In genomic region chr12:48789858-48790326, GRCh38 we compare ENCODE assay signal across 8 cellular contexts. TPM values are rescaled to one million over a fixed set of nuclear protein-coding genes. Genes with fewer than 3 reads are reported as not detected.
DNase-seq lines count a peak whose midpoint lies in the region; ATAC-seq and TF ChIP-seq lines count a peak whose summit lies in the region.

No MANE protein-coding gene starts in this region.

- intact Hi-C loops in spleen (cut with DNase I; ENCODE audit: low total_unique reads): no loop called here

- peaks cover 7% of the 10 kb centered on the region for H3F3A ChIP-seq in GM23338 (replicated peaks; ENCODE audit: low read depth)

- ATAC-seq in GM23338: no peak; the same call in 1 of the 3 replicates
- no peak for ATAC-seq in HG03280 (IDR thresholded peaks at IDR 0.05; ENCODE audit: unreplicated experiment)

- H4K20me1 ChIP-seq in GM23338 (replicated peaks; ENCODE audit: insufficient read depth): no peaks in the 10 kb centered on the region

- WGBS in spleen, 5 donors: 16 to 25% (median 24%) methylated on average over 4 of the region's 4 CpGs

- H3K9me3 ChIP-seq in iPS-20b (ENCODE audit: insufficient read depth, low read depth, low read length): no peaks in the 10 kb centered on the region
- H3K9me3 ChIP-seq in spleen: no peaks in the 10 kb centered on the region
- H3K9me3 ChIP-seq in effector memory CD4-positive, alpha-beta T cell (ENCODE audit: control insufficient read depth, low read length): no peaks in the 10 kb centered on the region

- TF ChIP-seq POLR2A in spleen (IDR thresholded peaks at IDR 0.05) (no peak), erythroblast (IDR thresholded peaks at IDR 0.05; ENCODE audit: low read length) (no peak)

- peak overlapping the region; percentile 57; the same call in 1 of the 2 replicates for H3K9ac ChIP-seq in iPS-20b (ENCODE audit: low read depth, low read length)

- peak overlapping the region; percentile 67 for H2AFZ ChIP-seq in GM23338

- H3K36me3 Mint-ChIP-seq in GM23338 (ENCODE audit: low read depth): no peaks in the 10 kb centered on the region

- H3K79me2 ChIP-seq in GM23338 (replicated peaks; ENCODE audit: insufficient read depth): no peaks in the 10 kb centered on the region

- H3K4me3 ChIP-seq in GM23338 (peak overlapping the region; percentile 88), WI38 (ENCODE audit: low read depth, low read length) (peak overlapping the region; percentile 84), iPS-20b (ENCODE audit: low read length) (peak overlapping the region; percentile 78; the same call in 1 of the 2 replicates), spleen (peak overlapping the region; percentile 46 to 80 (median 52))
- no peak overlapping the region for H3K4me3 ChIP-seq in effector memory CD4-positive, alpha-beta T cell (ENCODE audit: insufficient read depth, low read depth, low read length, poor library complexity, severe bottlenecking)

- DNase-seq in GM23338 (ENCODE audit: low spot score) (no peak), spleen (no peak), erythroblast (lab: John Stamatoyannopoulos, UW) (no peak), D341Med (ENCODE audit: low spot score) (no peak)
- DNase-seq in effector memory CD4-positive, alpha-beta T cell: no peak

- H3K27ac Mint-ChIP-seq in GM23338: no peak overlapping the region

- H3K36me3 ChIP-seq in GM23338 (ENCODE audit: insufficient read depth): no peaks in the 10 kb centered on the region
- H3K36me3 ChIP-seq in iPS-20b (ENCODE audit: insufficient read depth, low read depth, low read length): no peaks in the 10 kb centered on the region
- H3K36me3 ChIP-seq in spleen: no peaks in the 10 kb centered on the region
- H3K36me3 ChIP-seq in effector memory CD4-positive, alpha-beta T cell (ENCODE audit: control insufficient read depth, insufficient read depth, low read length): no peaks in the 10 kb centered on the region

- H3K4me3 Mint-ChIP-seq in GM23338: peak overlapping the region; percentile 95

- H3K9me2 ChIP-seq in GM23338 (ENCODE audit: insufficient read depth): no peaks in the 10 kb centered on the region

- no peaks in the 10 kb centered on the region for H3K9me3 Mint-ChIP-seq in GM23338

- H3K27me3 ChIP-seq in GM23338 (ENCODE audit: insufficient read depth) (peaks cover 23% of the 10 kb centered on the region), iPS-20b (ENCODE audit: insufficient read depth, low read length) (peaks cover 11% of the 10 kb centered on the region; the same call in 1 of the 2 replicates), spleen (replicated peaks in 1 of 7) (peaks cover 0 to 48% (median 13%) of the 10 kb centered on the region in 7 donors)
- H3K27me3 ChIP-seq in effector memory CD4-positive, alpha-beta T cell (replicated peaks; ENCODE audit: control insufficient read depth, insufficient read depth, low read length, poor library complexity, severe bottlenecking): peaks cover 22% of the 10 kb centered on the region

- H3K4me1 ChIP-seq in GM23338 (ENCODE audit: insufficient read depth) (peaks cover 13% of the 10 kb centered on the region), iPS-20b (ENCODE audit: insufficient read depth, low read length) (peaks cover 11% of the 10 kb centered on the region; the same call in 1 of the 2 replicates), spleen (peaks cover 0 to 32% (median 23%) of the 10 kb centered on the region in 6 donors)
- H3K4me1 ChIP-seq in effector memory CD4-positive, alpha-beta T cell (ENCODE audit: control insufficient read depth, insufficient read depth, low read length, poor library complexity, severe bottlenecking): peaks cover 11% of the 10 kb centered on the region

- no peak for TF ChIP-seq CTCF in GM23338 (conservative IDR thresholded peaks at IDR 0.05; ENCODE audit: low read depth in 2 of 2)
- no peak for TF ChIP-seq CTCF in WI38 (IDR thresholded peaks at IDR 0.05; ENCODE audit: low read depth, low read length)
- no peak for TF ChIP-seq CTCF in spleen (IDR thresholded peaks at IDR 0.05 in 8 of 11, conservative IDR thresholded peaks at IDR 0.05 in 3 of 11)

- peaks cover 29% of the 10 kb centered on the region for H3K4me1 Mint-ChIP-seq in GM23338

- H3K27ac ChIP-seq in GM23338 (ENCODE audit: low read depth): no peak overlapping the region
- no peak overlapping the region for H3K27ac ChIP-seq in iPS-20b (ENCODE audit: low read length)
- H3K27ac ChIP-seq in spleen: no peak overlapping the region
- no peak overlapping the region for H3K27ac ChIP-seq in effector memory CD4-positive, alpha-beta T cell (ENCODE audit: insufficient read depth, low read length, poor library complexity, severe bottlenecking)

- peak overlapping the region; percentile 80 for H3K4me2 ChIP-seq in GM23338

- H3K27me3 Mint-ChIP-seq in GM23338 (ENCODE audit: insufficient read depth, low read depth, poor library complexity): peaks cover 4% of the 10 kb centered on the region

TF ChIP-seq in GM23338, 12 proteins besides CTCF, POLR2A, EP300 and RAD21:
- no peak for TF ChIP-seq JUNB (IDR thresholded peaks at IDR 0.05; ENCODE audit: unreplicated experiment)
- TF ChIP-seq, protein P1, sequence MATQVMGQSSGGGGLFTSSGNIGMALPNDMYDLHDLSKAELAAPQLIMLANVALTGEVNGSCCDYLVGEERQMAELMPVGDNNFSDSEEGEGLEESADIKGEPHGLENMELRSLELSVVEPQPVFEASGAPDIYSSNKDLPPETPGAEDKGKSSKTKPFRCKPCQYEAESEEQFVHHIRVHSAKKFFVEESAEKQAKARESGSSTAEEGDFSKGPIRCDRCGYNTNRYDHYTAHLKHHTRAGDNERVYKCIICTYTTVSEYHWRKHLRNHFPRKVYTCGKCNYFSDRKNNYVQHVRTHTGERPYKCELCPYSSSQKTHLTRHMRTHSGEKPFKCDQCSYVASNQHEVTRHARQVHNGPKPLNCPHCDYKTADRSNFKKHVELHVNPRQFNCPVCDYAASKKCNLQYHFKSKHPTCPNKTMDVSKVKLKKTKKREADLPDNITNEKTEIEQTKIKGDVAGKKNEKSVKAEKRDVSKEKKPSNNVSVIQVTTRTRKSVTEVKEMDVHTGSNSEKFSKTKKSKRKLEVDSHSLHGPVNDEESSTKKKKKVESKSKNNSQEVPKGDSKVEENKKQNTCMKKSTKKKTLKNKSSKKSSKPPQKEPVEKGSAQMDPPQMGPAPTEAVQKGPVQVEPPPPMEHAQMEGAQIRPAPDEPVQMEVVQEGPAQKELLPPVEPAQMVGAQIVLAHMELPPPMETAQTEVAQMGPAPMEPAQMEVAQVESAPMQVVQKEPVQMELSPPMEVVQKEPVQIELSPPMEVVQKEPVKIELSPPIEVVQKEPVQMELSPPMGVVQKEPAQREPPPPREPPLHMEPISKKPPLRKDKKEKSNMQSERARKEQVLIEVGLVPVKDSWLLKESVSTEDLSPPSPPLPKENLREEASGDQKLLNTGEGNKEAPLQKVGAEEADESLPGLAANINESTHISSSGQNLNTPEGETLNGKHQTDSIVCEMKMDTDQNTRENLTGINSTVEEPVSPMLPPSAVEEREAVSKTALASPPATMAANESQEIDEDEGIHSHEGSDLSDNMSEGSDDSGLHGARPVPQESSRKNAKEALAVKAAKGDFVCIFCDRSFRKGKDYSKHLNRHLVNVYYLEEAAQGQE (IDR thresholded peaks at IDR 0.05; ENCODE audit: unreplicated experiment): no peak
- no peak for TF ChIP-seq POLR2AphosphoS5 (IDR thresholded peaks at IDR 0.05; ENCODE audit: low read depth)

RNA-seq across cellular contexts. Expression of gene ADCY6, which starts 1.0 kb away (rescaled TPM):
- 11.8 and 16.5 TPM in 2 replicates for total RNA-seq in GM23338 (2014; rRNA removed; shearing (Covaris generic))
- polyA plus RNA-seq in GM23338 (2016; fragmentation: Nextera tagmentation; extraction: Ambion mirVana) (1.0 and 1.3 TPM in 2 replicates), spleen (1 to 10 TPM; 1.6 to 5.7 (median 2.3) TPM)
- total RNA-seq in spleen: 10 to 100 TPM; 10.3 to 20.4 (median 14.4) TPM

RNA-seq across cellular contexts. Expression of gene CACNB3, which starts 28.4 kb away (rescaled TPM):
- 3.4 and 4.1 TPM in 2 replicates for total RNA-seq in GM23338 (2014; rRNA removed; shearing (Covaris generic))
- polyA plus RNA-seq in GM23338 (2016; fragmentation: Nextera tagmentation; extraction: Ambion mirVana): 6.2 and 6.3 TPM in 2 replicates
- total RNA-seq in spleen: 10 to 100 TPM in 3 of 7 donors, 1 to 10 TPM in 4; 4.7 to 16.1 (median 8.4) TPM
- polyA plus RNA-seq in spleen: 1 to 10 TPM; 2.5 to 4.6 (median 4.3) TPM
